Comparison of ENCODE assay signal across 30 cellular contexts in genomic region chr18:2510416-2510815, GRCh38.
"Had no signal": no experiment of that assay in that cellular context is flagged by ENCODE, and none has a peak within 500 bp of the region (broad histone marks: within the 10 kb centered on the region; RNA-seq: fewer than 3 reads in every experiment).

No MANE protein-coding gene starts in this region.

- H2AFZ ChIP-seq: parathyroid adenoma had no signal

- H3K4me1 ChIP-seq: lower lobe of right lung, parathyroid adenoma, upper lobe of right lung, uterus had no signal

- H3K27ac Mint-ChIP-seq: immature natural killer cell; naive thymus-derived CD8-positive, alpha-beta T cell; progenitor cell of endocrine pancreas; stimulated activated effector memory CD8-positive, alpha-beta T cell treated with anti-CD3 and anti-CD28 coated beads, Interleukin-12 subunit alpha, Interleukin-12 subunit beta, amount 100 ng/mL, for 72 hours; stimulated activated naive CD8-positive, alpha-beta T cell treated with anti-CD3 and anti-CD28 coated beads, Interleukin-15, Interleukin-2, amounts not matched to agents 100 ng/mL and 50 ng/mL, for 24 hours had no signal

- DNase-seq: hypothalamus; immature natural killer cell; kidney; left colon; left lung; lower lobe of right lung; mammary epithelial cell; mesenchymal stem cell; naive thymus-derived CD8-positive, alpha-beta T cell; nucleus accumbens; retina; right cardiac atrium; spleen; stimulated activated CD4-positive, alpha-beta T cell treated with anti-CD3 and anti-CD28 coated beads, Interleukin-4, amount 100 ng/mL, for 24 hours; stimulated activated naive CD4-positive, alpha-beta T cell; tibial artery; trophoblast cell; upper lobe of right lung; uterus had no signal

- H3K4me3 Mint-ChIP-seq: immature natural killer cell; naive thymus-derived CD8-positive, alpha-beta T cell; nephron; neural crest cell; stimulated activated effector memory CD8-positive, alpha-beta T cell treated with anti-CD3 and anti-CD28 coated beads, Interleukin-12 subunit alpha, Interleukin-12 subunit beta, amount 100 ng/mL, for 72 hours; stimulated activated naive CD8-positive, alpha-beta T cell treated with anti-CD3 and anti-CD28 coated beads, Interleukin-15, Interleukin-2, amounts not matched to agents 100 ng/mL and 50 ng/mL, for 24 hours had no signal

- H3K27me3 Mint-ChIP-seq: naive thymus-derived CD8-positive, alpha-beta T cell; progenitor cell of endocrine pancreas; stimulated activated naive CD8-positive, alpha-beta T cell treated with anti-CD3 and anti-CD28 coated beads, Interleukin-15, Interleukin-2, amounts not matched to agents 100 ng/mL and 50 ng/mL, for 24 hours had no signal

- H3K27ac ChIP-seq: left lung, lower lobe of right lung, parathyroid adenoma, skin epidermis, spleen, suprapubic skin, thoracic aorta, tibial artery, upper lobe of right lung, uterus had no signal

- H3K36me3 Mint-ChIP-seq: immature natural killer cell; stimulated activated effector memory CD8-positive, alpha-beta T cell treated with anti-CD3 and anti-CD28 coated beads, Interleukin-12 subunit alpha, Interleukin-12 subunit beta, amount 100 ng/mL, for 72 hours had no signal

- H3K9me3 ChIP-seq: left lung, lower lobe of right lung, spleen, suprapubic skin, thoracic aorta, tibial artery, upper lobe of right lung, uterus had no signal

- FAIRE-seq: islet of Langerhans, kidney had no signal

- H3K9ac ChIP-seq: parathyroid adenoma had no signal

- H3K36me3 ChIP-seq: left lung, lower lobe of right lung, spleen, suprapubic skin, thoracic aorta, tibial artery, upper lobe of right lung, uterus had no signal

- H3K79me2 ChIP-seq: parathyroid adenoma had no signal

- H3K4me1 Mint-ChIP-seq: neural crest cell had no signal

- ATAC-seq: left colon; left lung; lower lobe of right lung; naive thymus-derived CD8-positive, alpha-beta T cell; right cardiac atrium; sciatic nerve; stimulated activated effector memory CD8-positive, alpha-beta T cell treated with anti-CD3 and anti-CD28 coated beads, Interleukin-12 subunit alpha, Interleukin-12 subunit beta, amount 100 ng/mL, for 72 hours; upper lobe of right lung had no signal

- H3K27me3 ChIP-seq: left lung, spleen, suprapubic skin, tibial artery, upper lobe of right lung, uterus had no signal

- H3K4me3 ChIP-seq: left lung, lower lobe of right lung, skin epidermis, spleen, suprapubic skin, thoracic aorta, tibial artery, upper lobe of right lung, uterus had no signal

- H3K9me3 Mint-ChIP-seq: immature natural killer cell; nephron; neural crest cell; stimulated activated effector memory CD8-positive, alpha-beta T cell treated with anti-CD3 and anti-CD28 coated beads, Interleukin-12 subunit alpha, Interleukin-12 subunit beta, amount 100 ng/mL, for 72 hours; stimulated activated naive CD8-positive, alpha-beta T cell treated with anti-CD3 and anti-CD28 coated beads, Interleukin-15, Interleukin-2, amounts not matched to agents 100 ng/mL and 50 ng/mL, for 24 hours had no signal
